Comparison of ENCODE assay signal across 19 cellular contexts in genomic region chr6:41685641-41686380, GRCh38.
"Had no signal": no experiment of that assay in that cellular context is flagged by ENCODE, and none has a peak within 500 bp of the region (broad histone marks: within the 10 kb centered on the region; RNA-seq: fewer than 3 reads in every experiment).

No MANE protein-coding gene starts in this region.

- ATAC-seq: activated CD8-positive, alpha-beta memory T cell treated with anti-CD3 and anti-CD28 coated beads, Interleukin-2, amount 10 ng/mL, durations not matched to agents 7 days and 5 days; right lobe of liver had no signal

- H3K27ac Mint-ChIP-seq: activated CD4-positive, alpha-beta memory T cell treated with anti-CD3 and anti-CD28 coated beads, Interleukin-2, amount 10 ng/mL, durations not matched to agents 7 days and 5 days; activated CD8-positive, alpha-beta memory T cell treated with anti-CD3 and anti-CD28 coated beads, Interleukin-2, amount 10 ng/mL, durations not matched to agents 7 days and 5 days; activated naive CD4-positive, alpha-beta T cell treated with anti-CD3 and anti-CD28 coated beads for 36 hours; nephron progenitor cell had no signal

- H3K9me3 Mint-ChIP-seq: activated CD4-positive, alpha-beta memory T cell treated with anti-CD3 and anti-CD28 coated beads, Interleukin-2, amount 10 ng/mL, durations not matched to agents 7 days and 5 days; activated naive CD4-positive, alpha-beta T cell treated with anti-CD3 and anti-CD28 coated beads for 36 hours; nephron progenitor cell had no signal

- H3K4me3 ChIP-seq: ascending aorta, right lobe of liver, smooth muscle cell, tibial nerve, uterus had no signal

- H3K27me3 ChIP-seq: ascending aorta, right lobe of liver, tibial nerve, uterus had no signal

- H3K36me3 ChIP-seq: uterus had no signal

- DNase-seq: activated CD4-positive, alpha-beta memory T cell treated with anti-CD3 and anti-CD28 coated beads, Interleukin-2, amount 10 ng/mL, durations not matched to agents 7 days and 5 days; activated CD4-positive, alpha-beta T cell treated with anti-CD3 and anti-CD28 coated beads for 48 hours; activated CD4-positive, CD25-positive, alpha-beta regulatory T cell; activated CD8-positive, alpha-beta memory T cell treated with anti-CD3 and anti-CD28 coated beads, Interleukin-2, amount 10 ng/mL, durations not matched to agents 7 days and 5 days; activated naive CD4-positive, alpha-beta T cell treated with anti-CD3 and anti-CD28 coated beads for 36 hours; activated T-cell treated with anti-CD3 and anti-CD28 coated beads, Interleukin-2, amount 50 U/mL, for 1 hour; dermis blood vessel endothelial cell; foreskin fibroblast; glutamatergic neuron; hippocampal formation; nephron progenitor cell; stimulated activated CD4-positive, alpha-beta T cell treated with anti-CD3 and anti-CD28 coated beads, Interleukin-4, amount 100 ng/mL, for 4 hours; stimulated activated naive CD4-positive, alpha-beta T cell; T-helper 2 cell; uterus had no signal

- H3K4me3 Mint-ChIP-seq: activated CD4-positive, alpha-beta memory T cell treated with anti-CD3 and anti-CD28 coated beads, Interleukin-2, amount 10 ng/mL, durations not matched to agents 7 days and 5 days; activated CD8-positive, alpha-beta memory T cell treated with anti-CD3 and anti-CD28 coated beads, Interleukin-2, amount 10 ng/mL, durations not matched to agents 7 days and 5 days; activated naive CD4-positive, alpha-beta T cell treated with anti-CD3 and anti-CD28 coated beads for 36 hours had no signal

- H3K9me3 ChIP-seq: ascending aorta, right lobe of liver, tibial nerve, uterus had no signal

- H3K36me3 Mint-ChIP-seq: activated CD8-positive, alpha-beta memory T cell treated with anti-CD3 and anti-CD28 coated beads, Interleukin-2, amount 10 ng/mL, durations not matched to agents 7 days and 5 days had no signal

- H3K27ac ChIP-seq: ascending aorta, right lobe of liver, tibial nerve, uterus had no signal

- H3K4me2 ChIP-seq: smooth muscle cell had no signal

- H3K27me3 Mint-ChIP-seq: activated CD4-positive, alpha-beta memory T cell treated with anti-CD3 and anti-CD28 coated beads, Interleukin-2, amount 10 ng/mL, durations not matched to agents 7 days and 5 days had no signal
